In genomic region chr16:12901597-12902436, GRCh38 we compare ENCODE assay signal across 10 cellular contexts. TPM values are rescaled to one million over a fixed set of nuclear protein-coding genes. Genes with fewer than 3 reads are reported as not detected.
DNase-seq lines count a peak whose midpoint lies in the region; ATAC-seq and TF ChIP-seq lines count a peak whose summit lies in the region.
"Had no signal": no experiment of that assay in that cellular context is flagged by ENCODE, and none has a peak within 500 bp of the region (broad histone marks: within the 10 kb centered on the region; RNA-seq: fewer than 3 reads in every experiment).

Gene SHISA9 (plus strand): TSS chr16:12901598.

- H3K27me3 Mint-ChIP-seq in activated CD4-positive, alpha-beta T cell treated with anti-CD3 and anti-CD28 coated beads, Interleukin-2, amount 10 ng/mL, durations not matched to agents 24 days and 14 days: peaks cover 68% of the 10 kb centered on the region
- peaks cover 14% of the 10 kb centered on the region for H3K27me3 Mint-ChIP-seq in WTC11 (ENCODE audit: low read depth)
- H3K27me3 Mint-ChIP-seq in natural killer cell treated with Interleukin-12 subunit alpha and Interleukin-12 subunit beta and Interleukin-15 and Interleukin-18, amount 100 ng/mL, for 72 hours: peaks cover 36 to 40% of the 10 kb centered on the region in 2 donors

- no peak for TF ChIP-seq EP300 in stomach (IDR thresholded peaks at IDR 0.05)

- H3K36me3 ChIP-seq in kidney epithelial cell (ENCODE audit: control insufficient read depth, insufficient read depth, low read length) (no peaks in the 10 kb centered on the region), stomach (no peaks in the 10 kb centered on the region), upper lobe of right lung (no peaks in the 10 kb centered on the region)
- H3K36me3 ChIP-seq: BE2C had no signal

- ATAC-seq in WTC11 (peak; percentile 11), upper lobe of right lung (no peak)
- ATAC-seq in natural killer cell treated with Interleukin-12 subunit alpha and Interleukin-12 subunit beta and Interleukin-15 and Interleukin-18, amount 100 ng/mL, for 72 hours: no peak

- H3K36me3 Mint-ChIP-seq in activated CD4-positive, alpha-beta T cell treated with anti-CD3 and anti-CD28 coated beads, Interleukin-2, amount 10 ng/mL, durations not matched to agents 24 days and 14 days (ENCODE audit: low read depth): no peaks in the 10 kb centered on the region
- H3K36me3 Mint-ChIP-seq in WTC11: no peaks in the 10 kb centered on the region
- H3K36me3 Mint-ChIP-seq in natural killer cell treated with Interleukin-12 subunit alpha and Interleukin-12 subunit beta and Interleukin-15 and Interleukin-18, amount 100 ng/mL, for 72 hours: no peaks in the 10 kb centered on the region

- peak; percentile 57 for DNase-seq in activated CD4-positive, alpha-beta T cell treated with anti-CD3 and anti-CD28 coated beads, Interleukin-2, amount 10 ng/mL, durations not matched to agents 24 days and 14 days
- no peak for DNase-seq in activated CD4-positive, alpha-beta T cell treated with anti-CD3 and anti-CD28 coated beads, Interleukin-2, amount 50 U/mL, for 1 hour
- DNase-seq in WTC11 (ENCODE audit: low spot score) (peak; percentile 24), kidney epithelial cell (ENCODE audit: low read depth) (no peak), stomach (no peak), upper lobe of right lung (no peak), RWPE1 (ENCODE audit: low spot score) (no peak)
- no peak for DNase-seq in natural killer cell treated with Interleukin-12 subunit alpha and Interleukin-12 subunit beta and Interleukin-15 and Interleukin-18, amount 100 ng/mL, for 72 hours (ENCODE audit: low spot score)
- DNase-seq: BE2C had no signal

- CTCF ChIA-PET in WTC11 (lab: Charles Lee): interaction anchor here (0.5 to 1.9 kb wide), 13 partner anchors 81 to 972 kb away, joined by 3 to 6 read pairs (median 3); partner anchors contain the start of gene CPPED1
- CTCF ChIA-PET in RWPE1 (lab: Yijun Ruan, JAX): interaction anchor here (0.7 kb wide), 1 partner anchor 726 kb away, joined by 3 read pairs; no protein-coding TSS in a partner anchor

- no peak within 1 kb of the TSS for H3K4me3 Mint-ChIP-seq in activated CD4-positive, alpha-beta T cell treated with anti-CD3 and anti-CD28 coated beads, Interleukin-2, amount 10 ng/mL, durations not matched to agents 24 days and 14 days
- H3K4me3 Mint-ChIP-seq in WTC11: peak within 1 kb of the TSS; percentile 89
- no peak within 1 kb of the TSS for H3K4me3 Mint-ChIP-seq in natural killer cell treated with Interleukin-12 subunit alpha and Interleukin-12 subunit beta and Interleukin-15 and Interleukin-18, amount 100 ng/mL, for 72 hours

- H3K4me3 ChIP-seq in kidney epithelial cell (ENCODE audit: low read depth, low read length) (peak within 1 kb of the TSS; percentile 61), stomach (peak within 1 kb of the TSS; percentile 24 to 38 (median 35)), upper lobe of right lung (no peak within 1 kb of the TSS)

- H3K4me1 ChIP-seq in stomach: peaks cover 0 to 39% (median 16%) of the 10 kb centered on the region in 4 donors
- H3K4me1 ChIP-seq in upper lobe of right lung: no peaks in the 10 kb centered on the region
- H3K4me1 ChIP-seq: BE2C had no signal

- H3K4me1 Mint-ChIP-seq in activated CD4-positive, alpha-beta T cell treated with anti-CD3 and anti-CD28 coated beads, Interleukin-2, amount 10 ng/mL, durations not matched to agents 24 days and 14 days: peaks cover 2% of the 10 kb centered on the region
- H3K4me1 Mint-ChIP-seq in WTC11: peaks cover 57% of the 10 kb centered on the region
- H3K4me1 Mint-ChIP-seq in natural killer cell treated with Interleukin-12 subunit alpha and Interleukin-12 subunit beta and Interleukin-15 and Interleukin-18, amount 100 ng/mL, for 72 hours (ENCODE audit: low read depth in 2 of 2): no peaks in the 10 kb centered on the region

- no peak within 1 kb of the TSS for H3K27ac ChIP-seq in stomach
- no peak within 1 kb of the TSS for H3K27ac ChIP-seq in upper lobe of right lung
- H3K27ac ChIP-seq in RWPE1: no peak within 1 kb of the TSS
- H3K27ac ChIP-seq: HL-60 had no signal

- H3K27me3 ChIP-seq in kidney epithelial cell (ENCODE audit: control insufficient read depth, insufficient read depth, low read length) (peaks cover 5% of the 10 kb centered on the region), stomach (peaks cover 5 to 90% (median 58%) of the 10 kb centered on the region in 3 donors), upper lobe of right lung (peaks cover 71% of the 10 kb centered on the region)

- no peaks in the 10 kb centered on the region for H3K9me3 ChIP-seq in stomach
- no peaks in the 10 kb centered on the region for H3K9me3 ChIP-seq in upper lobe of right lung
- H3K9me3 ChIP-seq: BE2C had no signal

- no peak for TF ChIP-seq POLR2A in stomach (IDR thresholded peaks at IDR 0.05)

- intact Hi-C loops in activated CD4-positive, alpha-beta T cell treated with anti-CD3 and anti-CD28 coated beads, Interleukin-2, amount 10 ng/mL, durations not matched to agents 24 days and 14 days (cut with micrococcal nuclease): no loop called here
- intact Hi-C loops in stomach (cut with DNase I; ENCODE audit: low total_unique reads): no loop called here
- intact Hi-C loops in upper lobe of right lung (cut with DNase I): no loop called here

- POLR2A ChIA-PET in WTC11 (lab: Charles Lee) (interaction anchor here (0.9 to 1.2 kb wide), 4 partner anchors 9 to 330 kb away, joined by 3 to 5 read pairs (median 4); no protein-coding TSS in a partner anchor), RWPE1 (lab: Yijun Ruan, JAX; ENCODE audit: low non-redundant PET) (no interaction called here)

- no peaks in the 10 kb centered on the region for H3K9me3 Mint-ChIP-seq in activated CD4-positive, alpha-beta T cell treated with anti-CD3 and anti-CD28 coated beads, Interleukin-2, amount 10 ng/mL, durations not matched to agents 24 days and 14 days
- no peaks in the 10 kb centered on the region for H3K9me3 Mint-ChIP-seq in WTC11
- H3K9me3 Mint-ChIP-seq in natural killer cell treated with Interleukin-12 subunit alpha and Interleukin-12 subunit beta and Interleukin-15 and Interleukin-18, amount 100 ng/mL, for 72 hours: no peaks in the 10 kb centered on the region

- WGBS in stomach, 5 donors: 1 to 12% (median 2%) methylated on average over 12 to 106 of the region's 107 CpGs

- no peak within 1 kb of the TSS for H3K27ac Mint-ChIP-seq in activated CD4-positive, alpha-beta T cell treated with anti-CD3 and anti-CD28 coated beads, Interleukin-2, amount 10 ng/mL, durations not matched to agents 24 days and 14 days
- H3K27ac Mint-ChIP-seq in WTC11: 0 out of 2 replicates have a peak within 1 kb of the TSS, but pooled peaks have one; percentile 38
- no peak within 1 kb of the TSS for H3K27ac Mint-ChIP-seq in natural killer cell treated with Interleukin-12 subunit alpha and Interleukin-12 subunit beta and Interleukin-15 and Interleukin-18, amount 100 ng/mL, for 72 hours

- TF ChIP-seq CTCF in WTC11 (IDR thresholded peaks at IDR 0.05) (no peak), kidney epithelial cell (IDR thresholded peaks at IDR 0.05; ENCODE audit: insufficient read depth, low read length, poor library complexity, severe bottlenecking) (no peak), stomach (IDR thresholded peaks at IDR 0.05) (no peak), upper lobe of right lung (IDR thresholded peaks at IDR 0.05) (no peak), RWPE1 (conservative IDR thresholded peaks at IDR 0.05; ENCODE audit: low read depth) (no peak)

TF ChIP-seq in WTC11, 78 proteins besides CTCF, POLR2A, EP300 and RAD21 (continues in another document):
- TF ChIP-seq TEAD1 (CRISPR knock-in tag; IDR thresholded peaks at IDR 0.05) (no peak), NFYB (CRISPR knock-in tag; conservative IDR thresholded peaks at IDR 0.05; ENCODE audit: low read depth) (no peak), PRDM15 (CRISPR knock-in tag; IDR thresholded peaks at IDR 0.05) (no peak)
- TF ChIP-seq, protein P1, sequence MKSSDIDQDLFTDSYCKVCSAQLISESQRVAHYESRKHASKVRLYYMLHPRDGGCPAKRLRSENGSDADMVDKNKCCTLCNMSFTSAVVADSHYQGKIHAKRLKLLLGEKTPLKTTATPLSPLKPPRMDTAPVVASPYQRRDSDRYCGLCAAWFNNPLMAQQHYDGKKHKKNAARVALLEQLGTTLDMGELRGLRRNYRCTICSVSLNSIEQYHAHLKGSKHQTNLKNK (CRISPR knock-in tag; IDR thresholded peaks at IDR 0.05): no peak

RNA-seq across cellular contexts. Expression of gene SHISA9, which starts in this region (rescaled TPM):
- 0.12 TPM in 1 of 2 replicates, not detected in the other for total RNA-seq in activated CD4-positive, alpha-beta T cell treated with anti-CD3 and anti-CD28 coated beads, Interleukin-2, amount 10 ng/mL, durations not matched to agents 24 days and 14 days
- 37.5 to 39.3 TPM (median 38.8 TPM) in 3 replicates for total RNA-seq in WTC11 (2021)
- total RNA-seq in kidney epithelial cell: 32.8 and 36.4 TPM in 2 replicates
- total RNA-seq in stomach: 1 to 10 TPM in 1 of 5 donors, under 1 TPM in 1, not detected in 3; 0.45 to 1.3 TPM
- polyA plus RNA-seq in stomach: under 1 TPM in 2 of 3 donors, not detected in 1; 0.15 to 0.31 TPM
- total RNA-seq in natural killer cell treated with Interleukin-12 subunit alpha and Interleukin-12 subunit beta and Interleukin-15 and Interleukin-18, amount 100 ng/mL, for 72 hours: under 1 TPM in 1 of 2 donors, not detected in 1; 0.11 TPM
- total RNA-seq in upper lobe of right lung: not detected

Comparison
In these comparisons a context has a peak if more than half of its experiments do, and no peak if none do; other contexts are left out.
1. RNA of gene SHISA9 (total RNA-seq): 37.5 to 39.3 TPM in WTC11 and 32.8 to 36.4 TPM in kidney epithelial cell; 0.11 TPM in natural killer cell treated with Interleukin-12 subunit alpha and Interleukin-12 subunit beta and Interleukin-15 and Interleukin-18, amount 100 ng/mL, for 72 hours, not detected in upper lobe of right lung (single experiment), 0.12 TPM in activated CD4-positive, alpha-beta T cell treated with anti-CD3 and anti-CD28 coated beads, Interleukin-2, amount 10 ng/mL, durations not matched to agents 24 days and 14 days and 0.45 to 1.3 TPM in stomach; every median in the first group is over 10 times any median in the second.
2. Peak in DNase-seq in activated CD4-positive, alpha-beta T cell treated with anti-CD3 and anti-CD28 coated beads, Interleukin-2, amount 10 ng/mL, durations not matched to agents 24 days and 14 days; RNA of the gene not detected or under 1 TPM.